Comparison of ENCODE assay signal across 16 cellular contexts in genomic region chr10:123743441-123744225, GRCh38.
A peak's percentile ranks its signal among the peaks of the same experiment; 100 is the strongest.
DNase-seq lines count a peak whose midpoint lies in the region; ATAC-seq and TF ChIP-seq lines count a peak whose summit lies in the region.
"Had no signal": no experiment of that assay in that cellular context is flagged by ENCODE, and none has a peak within 500 bp of the region (broad histone marks: within the 10 kb centered on the region; RNA-seq: fewer than 3 reads in every experiment).

No MANE protein-coding gene starts in this region.

- H3K27ac ChIP-seq in DND-41 (ENCODE audit: low read length) (no peak overlapping the region), brain microvascular endothelial cell (no peak overlapping the region)
- H3K27ac ChIP-seq: coronary artery, epithelial cell of prostate had no signal

- peaks cover 17% of the 10 kb centered on the region for H3K4me1 ChIP-seq in DND-41 (ENCODE audit: insufficient read depth, low read length)

- in situ Hi-C loops in SK-MEL-5 (cut with HindIII; ENCODE audit: low pct_unique_long_range_greater_than_20kb, low sequenced_read_pairs): no loop called here
- in situ Hi-C loops in brain microvascular endothelial cell (cut with HindIII; ENCODE audit: low pct_ligation_motif_present, low sequenced_read_pairs): no loop called here

- no peaks in the 10 kb centered on the region for H3K9me3 ChIP-seq in DND-41 (ENCODE audit: insufficient read depth, low read length, severe bottlenecking)

- no peaks in the 10 kb centered on the region for H3K36me3 ChIP-seq in DND-41 (ENCODE audit: insufficient read depth, low read length)
- H3K36me3 ChIP-seq in brain microvascular endothelial cell (replicated peaks): no peaks in the 10 kb centered on the region

- peaks cover 3% of the 10 kb centered on the region; the same call in 1 of the 2 replicates for H4K20me1 ChIP-seq in DND-41 (ENCODE audit: insufficient read depth, low read length)

- no peak overlapping the region for H3K4me2 ChIP-seq in DND-41 (ENCODE audit: insufficient read depth, low read length)

- no peak for ATAC-seq in DND-41 (ENCODE audit: insufficient read depth, low read depth)
- ATAC-seq in left ventricle myocardium superior: peak; percentile 85
- no peak for ATAC-seq in GM18868 (IDR thresholded peaks at IDR 0.05; ENCODE audit: unreplicated experiment)

- H3K79me2 ChIP-seq in DND-41 (ENCODE audit: insufficient read depth, low read length): no peaks in the 10 kb centered on the region

- DNase-seq in AG08395 (ENCODE audit: low spot score) (peak; percentile 50), DND-41 (no peak), SK-MEL-5 (ENCODE audit: low read depth, low spot score) (peak; percentile 73), left ventricle myocardium superior (peak; percentile 39), NCI-H774 (lab: John Stamatoyannopoulos, UW) (no peak), OCI-M1 (lab: John Stamatoyannopoulos, UW) (no peak), brain microvascular endothelial cell (no peak)
- DNase-seq: activated CD8-positive, alpha-beta memory T cell treated with anti-CD3 and anti-CD28 coated beads, Interleukin-2, amount 50 U/mL, for 4 hours; activated naive CD4-positive, alpha-beta T cell treated with Interleukin-2 at 50 U/mL for 16 hours; IMR-90; NCI-H1092; NCI-H748 treated with DMSO at 0.1 percent for 48 hours; occipital lobe had no signal

- H3K9ac ChIP-seq in DND-41 (ENCODE audit: low read depth, low read length): peak overlapping the region; percentile 4; the same call in 1 of the 2 replicates

- TF ChIP-seq CTCF in DND-41 (IDR thresholded peaks at IDR 0.05; ENCODE audit: borderline replicate concordance, extremely low read depth, low read length, poor library complexity, severe bottlenecking) (no peak), brain microvascular endothelial cell (IDR thresholded peaks at IDR 0.05; ENCODE audit: low read depth, low read length, missing control alignments) (no peak)

- no peak overlapping the region for H2AFZ ChIP-seq in DND-41 (ENCODE audit: low read depth, low read length)

- H3K4me3 ChIP-seq in DND-41 (ENCODE audit: low read depth in 1 of 2, low read length in 2 of 2) (no peak overlapping the region), brain microvascular endothelial cell (ENCODE audit: low read depth, low read length) (no peak overlapping the region)
- H3K4me3 ChIP-seq: coronary artery had no signal

- intact Hi-C loops in left ventricle myocardium superior (cut with micrococcal nuclease): no loop called here

- H3K27me3 ChIP-seq in DND-41 (ENCODE audit: insufficient read depth, low read length, poor library complexity) (peaks cover 14% of the 10 kb centered on the region), brain microvascular endothelial cell (replicated peaks) (no peaks in the 10 kb centered on the region)

Comparison
In these comparisons a context has a peak if more than half of its experiments do, and no peak if none do; other contexts are left out.
1. DNase-seq: peak in AG08395 (single experiment), SK-MEL-5 (single experiment) and left ventricle myocardium superior (single experiment); none in DND-41 (single experiment), NCI-H774 (single experiment), OCI-M1 (single experiment) and brain microvascular endothelial cell (single experiment).